19 cellular contexts compared by ENCODE assay signal in the genomic region with DNA sequence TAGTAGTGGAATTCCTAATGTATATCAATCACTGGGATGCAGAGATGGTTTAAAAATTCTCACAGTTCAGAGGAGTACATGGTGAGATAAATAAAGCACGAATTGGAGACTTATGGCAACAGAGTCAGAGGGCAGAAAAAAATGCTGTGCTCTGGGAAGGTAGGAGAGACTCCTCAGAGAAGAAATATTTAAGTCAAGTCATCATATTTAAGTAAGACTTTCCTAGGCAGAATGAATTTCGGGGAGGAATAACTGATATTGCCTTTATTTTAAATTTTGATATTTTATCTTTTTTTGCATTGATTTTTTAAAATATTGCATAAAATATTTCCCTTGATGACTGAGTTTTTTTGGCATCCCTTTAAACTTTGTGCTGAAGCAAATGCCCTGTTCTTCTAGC.
A peak's percentile ranks its signal among the peaks of the same experiment; 100 is the strongest.
DNase-seq lines count a peak whose midpoint lies in the region; ATAC-seq and TF ChIP-seq lines count a peak whose summit lies in the region.
"Had no signal": no experiment of that assay in that cellular context is flagged by ENCODE, and none has a peak within 500 bp of the region (broad histone marks: within the 10 kb centered on the region; RNA-seq: fewer than 3 reads in every experiment).

No MANE protein-coding gene starts in this region.

- H3K4me3 Mint-ChIP-seq in natural killer cell: peak overlapping the region; percentile 61
- H3K4me3 Mint-ChIP-seq: B cell; CD8-positive, alpha-beta T cell; H9; IgD-negative memory B cell had no signal

- H3K36me3 ChIP-seq in WERI-Rb-1: no peaks in the 10 kb centered on the region
- H3K36me3 ChIP-seq: BLaER1 treated with 17β-estradiol and CSF1 and Interleukin-3, amounts not matched to agents 10 nM and 100 nM had no signal

- TF ChIP-seq CTCF in WERI-Rb-1 (IDR thresholded peaks at IDR 0.05; ENCODE audit: low read depth, low read length): no peak
- TF ChIP-seq CTCF in natural killer cell (IDR thresholded peaks at IDR 0.05): no peak

- ATAC-seq in natural killer cell: no peak
- no peak for ATAC-seq in HG03095 (IDR thresholded peaks at IDR 0.05; ENCODE audit: unreplicated experiment)
- ATAC-seq: CD8-positive, alpha-beta T cell; GM12878 had no signal

- no peaks in the 10 kb centered on the region for H3K27me3 Mint-ChIP-seq in natural killer cell (ENCODE audit: low read depth in 2 of 2)
- H3K27me3 Mint-ChIP-seq: B cell had no signal

- H3K9me3 ChIP-seq in WERI-Rb-1 (ENCODE audit: severe bottlenecking): no peaks in the 10 kb centered on the region
- H3K9me3 ChIP-seq: BLaER1 treated with 17β-estradiol and CSF1 and Interleukin-3, amounts not matched to agents 10 nM and 100 nM had no signal

- no peaks in the 10 kb centered on the region for H3K27me3 ChIP-seq in WERI-Rb-1 (ENCODE audit: insufficient read depth, low read depth, severe bottlenecking)
- H3K27me3 ChIP-seq: BLaER1 treated with 17β-estradiol and CSF1 and Interleukin-3, amounts not matched to agents 10 nM and 100 nM had no signal

- H3K36me3 Mint-ChIP-seq in natural killer cell: no peaks in the 10 kb centered on the region
- H3K36me3 Mint-ChIP-seq: CD8-positive, alpha-beta T cell; IgD-negative memory B cell had no signal

- DNase-seq in NCI-H82 (lab: John Stamatoyannopoulos, UW) (peak; percentile 13), NCI-H82 treated with DMSO at 0.1 percent for 48 hours (lab: John Stamatoyannopoulos, UW; ENCODE audit: unreplicated experiment) (no peak), WERI-Rb-1 (no peak), natural killer cell (no peak), cortex of kidney (lab: John Stamatoyannopoulos, UW) (no peak), SKM-1 (lab: John Stamatoyannopoulos, UW; ENCODE audit: unreplicated experiment) (no peak)
- DNase-seq: Calu3; CD8-positive, alpha-beta T cell; DMS79 treated with DMSO at 0.1 percent for 48 hours; GOT3; H9; KG1 had no signal

- intact Hi-C loops in natural killer cell (cut with micrococcal nuclease): loop anchor here (10.0 kb wide), 1 partner anchor 252 kb away; no protein-coding TSS in a partner anchor

- peak overlapping the region; percentile 78; the same call in 1 of the 2 replicates for H3K27ac ChIP-seq in WERI-Rb-1
- H3K27ac ChIP-seq: 22Rv1; BLaER1 treated with 17β-estradiol and CSF1 and Interleukin-3, amounts not matched to agents 10 nM and 100 nM; HL-60 had no signal

- H3K4me1 Mint-ChIP-seq in natural killer cell: peaks cover 50 to 56% of the 10 kb centered on the region in 2 donors
- H3K4me1 Mint-ChIP-seq: B cell, H9 had no signal

- H3K27ac Mint-ChIP-seq in natural killer cell: no peak overlapping the region
- H3K27ac Mint-ChIP-seq: B cell; CD8-positive, alpha-beta T cell; H9; IgD-negative memory B cell had no signal

- H3K9me3 Mint-ChIP-seq in natural killer cell: peaks cover 0 to 5% of the 10 kb centered on the region in 2 donors
- H3K9me3 Mint-ChIP-seq: CD8-positive, alpha-beta T cell; H9 had no signal

- no peak overlapping the region for H3K4me3 ChIP-seq in WERI-Rb-1 (ENCODE audit: low read depth, low read length)
- H3K4me3 ChIP-seq: BLaER1 treated with 17β-estradiol and CSF1 and Interleukin-3, amounts not matched to agents 10 nM and 100 nM; GM12878 had no signal
